In the genomic region with DNA sequence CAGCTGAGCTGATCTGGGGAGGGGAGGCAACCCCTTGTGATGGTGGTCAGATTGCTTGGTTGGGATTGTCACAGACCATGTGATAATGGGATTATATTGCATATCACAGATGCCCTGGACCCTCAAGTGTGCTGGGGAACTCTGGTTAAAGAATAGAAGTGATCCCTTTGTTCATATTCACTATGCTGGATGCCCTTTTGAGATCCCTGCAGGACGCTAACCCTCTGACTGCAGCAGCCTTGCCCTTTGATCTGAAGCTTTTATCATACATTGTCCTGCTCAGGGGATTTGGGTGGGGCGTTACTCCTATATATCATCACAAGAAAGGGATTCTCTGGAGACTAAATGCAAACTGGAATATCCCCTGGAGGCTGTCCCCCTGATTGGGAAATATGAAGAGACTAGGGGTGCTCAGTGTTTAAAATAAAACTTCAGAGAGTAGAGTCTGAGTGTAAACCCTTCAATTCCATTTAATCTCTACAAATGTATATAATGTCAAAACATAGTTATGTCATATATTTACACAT, we compare ENCODE assay signal across 16 cellular contexts.
DNase-seq lines count a peak whose midpoint lies in the region; ATAC-seq, FAIRE-seq and TF ChIP-seq lines count a peak whose summit lies in the region.
"Had no signal": no experiment of that assay in that cellular context is flagged by ENCODE, and none has a peak within 500 bp of the region (broad histone marks: within the 10 kb centered on the region; RNA-seq: fewer than 3 reads in every experiment).

No MANE protein-coding gene starts in this region.

- no peak for TF ChIP-seq POLR2A in esophagus muscularis mucosa (IDR thresholded peaks at IDR 0.05; ENCODE audit: low read depth)

- H4K20me1 ChIP-seq in BLaER1 treated with 17β-estradiol and CSF1 and Interleukin-3, amounts not matched to agents 10 nM and 100 nM, result no peaks in the 10 kb centered on the region
- no peaks in the 10 kb centered on the region for H4K20me1 ChIP-seq in OCI-LY1 (ENCODE audit: insufficient read depth, low read length)

- peaks cover 0 to 18% (median 10%) of the 10 kb centered on the region in 11 experiments; a peak in 13 of 22 replicates for H3K27me3 ChIP-seq in BLaER1 treated with 17β-estradiol and CSF1 and Interleukin-3, amounts not matched to agents 10 nM and 100 nM
- H3K27me3 ChIP-seq in OCI-LY1 (ENCODE audit: insufficient read depth, low read length) (no peaks in the 10 kb centered on the region), esophagus muscularis mucosa (peaks cover 0 to 37% (median 0%) of the 10 kb centered on the region in 4 donors), small intestine (ENCODE audit: control insufficient read depth in 2 of 2, insufficient read depth in 2 of 2, low read length in 2 of 2) (no peaks in the 10 kb centered on the region)

- ATAC-seq in stimulated activated memory B cell treated with anti-CD40 and anti-IgM and Interleukin-4, amounts not matched to agents 10 μg/mL and 1 μg/mL and 100 μg/mL, for 72 hours, result no peak
- no peak for ATAC-seq in HG02588 (IDR thresholded peaks at IDR 0.05; ENCODE audit: unreplicated experiment)

- no peaks in the 10 kb centered on the region; a peak in 1 of 22 replicates for H3K9me3 ChIP-seq in BLaER1 treated with 17β-estradiol and CSF1 and Interleukin-3, amounts not matched to agents 10 nM and 100 nM (replicated peaks in 1 of 11)
- no peaks in the 10 kb centered on the region for H3K9me3 ChIP-seq in OCI-LY1 (ENCODE audit: low read length)
- no peaks in the 10 kb centered on the region for H3K9me3 ChIP-seq in esophagus muscularis mucosa
- H3K9me3 ChIP-seq in small intestine (ENCODE audit: control insufficient read depth, low read depth), result no peaks in the 10 kb centered on the region
- H3K9me3 ChIP-seq: BE2C had no signal

- H3K4me3 Mint-ChIP-seq in stimulated activated memory B cell treated with anti-CD40 and anti-IgM and Interleukin-4, amounts not matched to agents 10 μg/mL and 1 μg/mL and 100 μg/mL, for 72 hours, result no peak overlapping the region

- H3F3A ChIP-seq in OCI-LY1 (ENCODE audit: insufficient read depth, low read length), result no peaks in the 10 kb centered on the region

- H3K36me3 Mint-ChIP-seq in stimulated activated memory B cell treated with anti-CD40 and anti-IgM and Interleukin-4, amounts not matched to agents 10 μg/mL and 1 μg/mL and 100 μg/mL, for 72 hours, result no peaks in the 10 kb centered on the region

- H3K27ac ChIP-seq in BLaER1 treated with 17β-estradiol and CSF1 and Interleukin-3, amounts not matched to agents 10 nM and 100 nM, result no peak overlapping the region
- H3K27ac ChIP-seq in OCI-LY1 (ENCODE audit: low read depth, low read length, poor library complexity, severe bottlenecking) (peak overlapping the region; percentile 90), esophagus muscularis mucosa (replicated peaks in 1 of 4) (no peak overlapping the region), small intestine (ENCODE audit: low read depth in 1 of 2, low read length in 1 of 2) (no peak overlapping the region)
- H3K27ac ChIP-seq: HL-60 had no signal

- peak overlapping the region in 7 of 11 experiments; percentile 39 to 66 (median 49); a peak in 13 of 22 replicates for H3K4me2 ChIP-seq in BLaER1 treated with 17β-estradiol and CSF1 and Interleukin-3, amounts not matched to agents 10 nM and 100 nM
- peak overlapping the region; percentile 64; the same call in 1 of the 2 replicates for H3K4me2 ChIP-seq in OCI-LY1 (ENCODE audit: low read length)

- peaks cover 6 to 40% (median 33%) of the 10 kb centered on the region in 10 experiments; a peak in 18 of 20 replicates for H3K4me1 ChIP-seq in BLaER1 treated with 17β-estradiol and CSF1 and Interleukin-3, amounts not matched to agents 10 nM and 100 nM
- H3K4me1 ChIP-seq in OCI-LY1 (ENCODE audit: insufficient read depth, low read length, severe bottlenecking), result peaks cover 55% of the 10 kb centered on the region
- peaks cover 3 to 16% (median 8%) of the 10 kb centered on the region in 4 donors for H3K4me1 ChIP-seq in esophagus muscularis mucosa
- H3K4me1 ChIP-seq in small intestine (ENCODE audit: control insufficient read depth in 2 of 2, insufficient read depth in 1 of 2, low read depth in 1 of 2, low read length in 1 of 2), result peaks cover 0 to 3% of the 10 kb centered on the region in 2 donors
- H3K4me1 ChIP-seq: BE2C had no signal

- H3K4me1 Mint-ChIP-seq in stimulated activated memory B cell treated with anti-CD40 and anti-IgM and Interleukin-4, amounts not matched to agents 10 μg/mL and 1 μg/mL and 100 μg/mL, for 72 hours, result peaks cover 41% of the 10 kb centered on the region

- H3K27ac Mint-ChIP-seq in stimulated activated memory B cell treated with anti-CD40 and anti-IgM and Interleukin-4, amounts not matched to agents 10 μg/mL and 1 μg/mL and 100 μg/mL, for 72 hours, result peak overlapping the region; percentile 87

- H3K4me3 ChIP-seq in BLaER1 treated with 17β-estradiol and CSF1 and Interleukin-3, amounts not matched to agents 10 nM and 100 nM, result no peak overlapping the region
- no peak overlapping the region for H3K4me3 ChIP-seq in OCI-LY1 (ENCODE audit: low read depth, low read length, poor library complexity, severe bottlenecking)
- no peak overlapping the region for H3K4me3 ChIP-seq in esophagus muscularis mucosa
- no peak overlapping the region for H3K4me3 ChIP-seq in small intestine (ENCODE audit: low read depth in 1 of 2, low read length in 2 of 2)

- FAIRE-seq in small intestine (lab: Jason Lieb, UNC), result no peak
- FAIRE-seq: A204.1, G401.6, GM12892, H1 had no signal

- WGBS in esophagus muscularis mucosa, result 65% methylated on average over 2 of the region's 2 CpGs
- WGBS in small intestine, 3 donors, result 14 to 46% (median 24%) methylated on average over 2 of the region's 2 CpGs

- TF ChIP-seq CTCF in OCI-LY1 (IDR thresholded peaks at IDR 0.05; ENCODE audit: low read length), result no peak
- TF ChIP-seq CTCF in esophagus muscularis mucosa (IDR thresholded peaks at IDR 0.05), result no peak

- no peaks in the 10 kb centered on the region for H3K27me3 Mint-ChIP-seq in stimulated activated memory B cell treated with anti-CD40 and anti-IgM and Interleukin-4, amounts not matched to agents 10 μg/mL and 1 μg/mL and 100 μg/mL, for 72 hours

- no peak for TF ChIP-seq EP300 in esophagus muscularis mucosa (IDR thresholded peaks at IDR 0.05)

- DNase-seq in esophagus muscularis mucosa (ENCODE audit: extremely low spot score) (peak; percentile 86), small intestine (no peak), GM19240 (ENCODE audit: insufficient read length, low spot score) (no peak)
- DNase-seq: BE2C, DMS79, EL, KBM-7 had no signal

- intact Hi-C loops in esophagus muscularis mucosa (cut with DNase I), result no loop called here

- H2AFZ ChIP-seq in OCI-LY1 (ENCODE audit: low read length), result no peak overlapping the region

- H3K9me3 Mint-ChIP-seq in stimulated activated memory B cell treated with anti-CD40 and anti-IgM and Interleukin-4, amounts not matched to agents 10 μg/mL and 1 μg/mL and 100 μg/mL, for 72 hours, result no peaks in the 10 kb centered on the region

- H3K79me2 ChIP-seq in OCI-LY1 (ENCODE audit: insufficient read depth, low read length), result no peaks in the 10 kb centered on the region

- H3K9ac ChIP-seq in BLaER1 treated with 17β-estradiol and CSF1 and Interleukin-3, amounts not matched to agents 10 nM and 100 nM, result no peak overlapping the region
- H3K9ac ChIP-seq in OCI-LY1 (ENCODE audit: low read length), result peak overlapping the region; percentile 57; the same call in 1 of the 2 replicates

- no peaks in the 10 kb centered on the region for H3K9me2 ChIP-seq in OCI-LY1 (ENCODE audit: low read depth, low read length)

- H3K36me3 ChIP-seq in BLaER1 treated with 17β-estradiol and CSF1 and Interleukin-3, amounts not matched to agents 10 nM and 100 nM, result no peaks in the 10 kb centered on the region
- H3K36me3 ChIP-seq in OCI-LY1 (ENCODE audit: insufficient read depth, low read length) (no peaks in the 10 kb centered on the region), esophagus muscularis mucosa (no peaks in the 10 kb centered on the region), small intestine (ENCODE audit: control insufficient read depth in 2 of 2, insufficient read depth in 2 of 2, low read length in 2 of 2) (no peaks in the 10 kb centered on the region)
- H3K36me3 ChIP-seq: BE2C had no signal
